ENCODE assay signal across 10 cellular contexts in genomic region chr2:68667371-68667770, GRCh38. TPM values are rescaled to one million over a fixed set of nuclear protein-coding genes. Genes with fewer than 3 reads are reported as not detected.
"Had no signal": no experiment of that assay in that cellular context is flagged by ENCODE, and none has a peak within 500 bp of the region (broad histone marks: within the 10 kb centered on the region; RNA-seq: fewer than 3 reads in every experiment).

No MANE protein-coding gene starts in this region.

- FAIRE-seq: HepG2, HTR-8/SVneo had no signal

- H3K4me2 ChIP-seq: KMS-11 had no signal

- H3K27ac ChIP-seq: HL-60, KMS-11 had no signal

- ATAC-seq: HepG2 had no signal

- H3K9ac ChIP-seq: KMS-11 had no signal

- H3K27ac Mint-ChIP-seq: IgD-negative memory B cell had no signal

- DNase-seq: IMR-90, KBM-7, KG1 had no signal

- H3K4me3 Mint-ChIP-seq: IgD-negative memory B cell had no signal

RNA-seq across cellular contexts. Expression of gene PROKR1, which starts 24.0 kb away (rescaled TPM):
- total RNA-seq: HepG2, HT-29, HT1080, IMR-90 had no signal
- polyA plus RNA-seq: HepG2, IgD-negative memory B cell, IMR-90 had no signal
